In the genomic region with DNA sequence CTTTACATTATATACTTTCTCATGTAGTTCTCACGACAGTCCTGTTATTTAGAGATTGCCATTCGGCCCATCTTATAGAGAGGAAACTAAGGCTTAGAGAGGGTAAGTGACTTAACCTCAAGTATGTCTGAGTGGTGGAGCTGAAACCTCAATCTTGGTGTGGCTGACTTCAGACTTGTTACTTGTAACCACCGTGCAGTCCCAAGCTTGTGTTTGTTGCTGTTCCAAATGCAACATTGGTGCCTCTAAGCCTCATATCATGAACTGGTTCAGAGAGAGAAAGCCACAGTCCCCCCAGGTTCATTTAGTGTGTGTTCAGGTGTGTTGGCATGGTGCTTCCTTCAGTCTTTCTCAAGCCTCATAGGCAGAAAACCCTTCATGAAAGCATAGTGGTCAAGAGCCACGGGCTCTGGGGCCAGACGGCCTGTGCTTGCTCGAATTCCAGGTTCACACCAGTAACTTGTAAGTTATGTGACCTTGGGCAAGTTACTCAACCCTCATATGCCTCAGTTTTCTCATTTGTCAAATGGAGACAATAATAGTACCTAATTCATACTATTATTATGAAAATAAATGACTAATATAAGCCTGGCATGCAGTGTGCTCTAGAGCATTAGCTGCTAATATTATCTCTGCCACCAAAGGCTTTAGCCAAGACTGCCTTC, we compare ENCODE assay signal across 10 cellular contexts. TPM values are rescaled to one million over a fixed set of nuclear protein-coding genes. Genes with fewer than 3 reads are reported as not detected.
DNase-seq lines count a peak whose midpoint lies in the region; ATAC-seq and TF ChIP-seq lines count a peak whose summit lies in the region.
"Had no signal": no experiment of that assay in that cellular context is flagged by ENCODE, and none has a peak within 500 bp of the region (broad histone marks: within the 10 kb centered on the region; RNA-seq: fewer than 3 reads in every experiment).

No MANE protein-coding gene starts in this region.

- BruUV-seq in PC-3 (replicated peaks; lab: Mats Ljungman, UMichigan): no TSS peak

- no peaks in the 10 kb centered on the region for H3K9me3 ChIP-seq in effector memory CD4-positive, alpha-beta T cell (ENCODE audit: control insufficient read depth, low read length)
- no peaks in the 10 kb centered on the region for H3K9me3 ChIP-seq in PC-3 (ENCODE audit: low read length)

- H3K9ac ChIP-seq in PC-3 (ENCODE audit: low read length): no peak overlapping the region

- peaks cover 29% of the 10 kb centered on the region for H3K79me2 ChIP-seq in PC-3 (ENCODE audit: low read length)

- CTCF ChIA-PET in PC-3 (lab: Charles Lee): no interaction called here

- H3K27ac ChIP-seq in epithelial cell of prostate (peak overlapping the region; percentile 76), PC-3 (ENCODE audit: low read length) (no peak overlapping the region)
- no peak overlapping the region for H3K27ac ChIP-seq in effector memory CD4-positive, alpha-beta T cell (ENCODE audit: insufficient read depth, low read length, poor library complexity, severe bottlenecking)

- no peaks in the 10 kb centered on the region for H4K20me1 ChIP-seq in PC-3 (ENCODE audit: low read length)

- POLR2A ChIA-PET in PC-3 (lab: Charles Lee; ENCODE audit: unreplicated experiment): no interaction called here

- TF ChIP-seq CTCF in PC-3 (conservative IDR thresholded peaks at IDR 0.05; ENCODE audit: low read depth, low read length): no peak

- H3K9me2 ChIP-seq in PC-3 (replicated peaks; ENCODE audit: low read length): no peaks in the 10 kb centered on the region

- no peak overlapping the region for H3K4me2 ChIP-seq in PC-3 (ENCODE audit: low read length)

- H2AFZ ChIP-seq in PC-3 (ENCODE audit: low read length): no peak overlapping the region

- H3K4me3 ChIP-seq in effector memory CD4-positive, alpha-beta T cell (ENCODE audit: insufficient read depth, low read depth, low read length, poor library complexity, severe bottlenecking): no peak overlapping the region
- no peak overlapping the region for H3K4me3 ChIP-seq in PC-3 (ENCODE audit: low read length)

- peak; percentile 83 for ATAC-seq in GM18502 (IDR thresholded peaks at IDR 0.05; ENCODE audit: poor library complexity, unreplicated experiment)
- peak; percentile 71 for ATAC-seq in GM21529 (IDR thresholded peaks at IDR 0.05; ENCODE audit: unreplicated experiment)
- peak; percentile 54 for ATAC-seq in HG03571 (IDR thresholded peaks at IDR 0.05; ENCODE audit: unreplicated experiment)
- ATAC-seq in PC-3: no peak

- intact Hi-C loops in PC-3 (cut with micrococcal nuclease): no loop called here

- H3K36me3 ChIP-seq in effector memory CD4-positive, alpha-beta T cell (ENCODE audit: control insufficient read depth, insufficient read depth, low read length): no peaks in the 10 kb centered on the region
- H3K36me3 ChIP-seq in PC-3 (ENCODE audit: low read depth, low read length): peaks cover 12% of the 10 kb centered on the region

- no peaks in the 10 kb centered on the region for H3K4me1 ChIP-seq in effector memory CD4-positive, alpha-beta T cell (ENCODE audit: control insufficient read depth, insufficient read depth, low read length, poor library complexity, severe bottlenecking)
- H3K4me1 ChIP-seq in PC-3 (ENCODE audit: insufficient read depth, low read length): peaks cover 21% of the 10 kb centered on the region

- DNase-seq in epithelial cell of prostate (ENCODE audit: low read depth, low spot score) (no peak), HT-29 (ENCODE audit: low spot score) (no peak), NCI-H1105 treated with DMSO at 0.1 percent for 48 hours (lab: John Stamatoyannopoulos, UW) (no peak), PC-3 (no peak)
- DNase-seq in effector memory CD4-positive, alpha-beta T cell: no peak
- DNase-seq: activated T-cell treated with anti-CD3 and anti-CD28 coated beads for 4 hours, NCI-H2171 had no signal

- H3F3A ChIP-seq in PC-3 (ENCODE audit: low read length, unreplicated experiment): no peaks in the 10 kb centered on the region

- no peaks in the 10 kb centered on the region for H3K27me3 ChIP-seq in effector memory CD4-positive, alpha-beta T cell (replicated peaks; ENCODE audit: control insufficient read depth, insufficient read depth, low read length, poor library complexity, severe bottlenecking)
- H3K27me3 ChIP-seq in PC-3 (ENCODE audit: low read length): no peaks in the 10 kb centered on the region

RNA-seq across cellular contexts. Expression of a gene that starts 39.9 kb away (rescaled TPM):
- total RNA-seq in HT-29 (2014; rRNA removed; shearing (Covaris generic)): 219 and 251 TPM in 2 replicates
- total RNA-seq in PC-3 (2014; rRNA removed): 100 and 124 TPM in 2 replicates
